Comparison of ENCODE assay signal across 17 cellular contexts in the genomic region with DNA sequence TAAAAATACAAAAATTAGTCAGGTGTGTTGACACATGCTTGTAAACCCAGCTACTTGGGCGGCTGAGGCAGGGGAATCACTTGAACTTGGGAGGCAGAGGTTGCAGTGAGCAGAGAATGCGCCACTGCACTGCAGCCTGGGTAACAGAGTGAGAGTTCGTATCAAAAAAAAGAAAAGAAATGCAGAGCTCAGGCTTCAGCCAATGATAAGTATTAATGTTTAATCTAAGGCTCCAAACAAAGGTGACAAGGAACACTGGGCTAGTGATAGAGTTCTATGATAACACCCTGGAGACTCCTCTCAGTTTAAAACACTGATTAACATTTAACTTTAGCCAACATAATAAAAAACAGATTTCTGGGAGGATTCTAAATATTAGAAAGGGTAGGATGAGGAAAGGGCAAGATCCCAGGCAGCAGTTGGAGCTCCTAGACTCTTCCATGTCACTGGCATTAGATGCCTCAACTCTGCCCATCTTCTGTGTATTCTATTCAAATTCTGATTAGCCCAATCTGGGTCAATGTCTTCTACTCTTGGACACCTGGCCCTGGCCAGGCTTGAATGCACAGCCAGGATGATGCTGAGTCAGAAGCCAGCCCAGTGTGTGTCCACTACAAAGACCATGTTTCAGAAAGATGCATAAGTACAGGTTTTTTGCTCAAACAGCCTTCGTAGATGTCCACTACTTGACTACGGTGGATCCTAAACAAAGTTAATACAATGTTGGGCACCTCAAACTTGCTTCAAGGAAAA.
"Had no signal": no experiment of that assay in that cellular context is flagged by ENCODE, and none has a peak within 500 bp of the region (broad histone marks: within the 10 kb centered on the region; RNA-seq: fewer than 3 reads in every experiment).

No MANE protein-coding gene starts in this region.

- H3K4me3 Mint-ChIP-seq: activated naive CD8-positive, alpha-beta T cell treated with anti-CD3 and anti-CD28 coated beads for 36 hours; immature natural killer cell; nephron progenitor cell; stimulated activated naive B cell treated with anti-CD40 and anti-IgM and Interleukin-4, amounts not matched to agents 10 μg/mL and 1 μg/mL and 100 μg/mL, for 72 hours; T-helper 1 cell treated with Interleukin-12 subunit alpha and Interleukin-12 subunit beta and Interleukin-4 antibody, amounts not matched to agents 30 μg/mL and 1 μg/mL, for 36 hours; WTC11 had no signal

- DNase-seq: activated CD4-positive, alpha-beta T cell treated with anti-CD3 and anti-CD28 coated beads, Interleukin-2, amount 50 U/mL, for 48 hours; activated CD8-positive, alpha-beta memory T cell treated with anti-CD3 and anti-CD28 coated beads, Interleukin-2, amount 50 U/mL, for 48 hours; activated naive CD4-positive, alpha-beta T cell treated with Interleukin-2 at 50 U/mL for 16 hours; activated naive CD8-positive, alpha-beta T cell treated with anti-CD3 and anti-CD28 coated beads for 36 hours; activated T-cell treated with anti-CD3 and anti-CD28 coated beads, Interleukin-2, amount 50 U/mL, for 48 hours; cerebellar nuclear complex; immature natural killer cell; left ventricle myocardium inferior; nephron progenitor cell; stimulated activated CD4-positive, alpha-beta T cell treated with anti-CD3 and anti-CD28 coated beads, Interleukin-15, amount 100 ng/mL, for 24 hours; stimulated activated naive B cell treated with anti-CD40 and anti-IgM and Interleukin-4, amounts not matched to agents 10 μg/mL and 1 μg/mL and 100 μg/mL, for 72 hours; T1000; testis; upper lobe of left lung had no signal

- H3K27ac Mint-ChIP-seq: activated naive CD8-positive, alpha-beta T cell treated with anti-CD3 and anti-CD28 coated beads for 36 hours; immature natural killer cell; nephron progenitor cell; stimulated activated naive B cell treated with anti-CD40 and anti-IgM and Interleukin-4, amounts not matched to agents 10 μg/mL and 1 μg/mL and 100 μg/mL, for 72 hours; T-helper 1 cell treated with Interleukin-12 subunit alpha and Interleukin-12 subunit beta and Interleukin-4 antibody, amounts not matched to agents 30 μg/mL and 1 μg/mL, for 36 hours; WTC11 had no signal

- ATAC-seq: sciatic nerve; stimulated activated naive B cell treated with anti-CD40 and anti-IgM and Interleukin-4, amounts not matched to agents 10 μg/mL and 1 μg/mL and 100 μg/mL, for 72 hours; WTC11 had no signal

- H3K4me1 Mint-ChIP-seq: activated naive CD8-positive, alpha-beta T cell treated with anti-CD3 and anti-CD28 coated beads for 36 hours; immature natural killer cell; nephron progenitor cell; WTC11 had no signal

- H3K27me3 Mint-ChIP-seq: activated naive CD8-positive, alpha-beta T cell treated with anti-CD3 and anti-CD28 coated beads for 36 hours had no signal

- H3K9me3 Mint-ChIP-seq: activated naive CD8-positive, alpha-beta T cell treated with anti-CD3 and anti-CD28 coated beads for 36 hours; T-helper 1 cell treated with Interleukin-12 subunit alpha and Interleukin-12 subunit beta and Interleukin-4 antibody, amounts not matched to agents 30 μg/mL and 1 μg/mL, for 36 hours had no signal

- H3K36me3 Mint-ChIP-seq: stimulated activated naive B cell treated with anti-CD40 and anti-IgM and Interleukin-4, amounts not matched to agents 10 μg/mL and 1 μg/mL and 100 μg/mL, for 72 hours had no signal
